Comparison of ENCODE assay signal across 15 cellular contexts in genomic region chr9:125659954-125660353, GRCh38. TPM values are rescaled to one million over a fixed set of nuclear protein-coding genes. Genes with fewer than 3 reads are reported as not detected.
DNase-seq lines count a peak whose midpoint lies in the region; ATAC-seq, FAIRE-seq and TF ChIP-seq lines count a peak whose summit lies in the region.
"Had no signal": no experiment of that assay in that cellular context is flagged by ENCODE, and none has a peak within 500 bp of the region (broad histone marks: within the 10 kb centered on the region; RNA-seq: fewer than 3 reads in every experiment).

No MANE protein-coding gene starts in this region.

- FAIRE-seq in GM12891 (lab: Jason Lieb, UNC) = peak; percentile 66

- H3K4me1 ChIP-seq in ACC112 (ENCODE audit: control insufficient read depth, insufficient read depth, low read length, unreplicated experiment) = peaks cover 43% of the 10 kb centered on the region
- H3K4me1 ChIP-seq: testis had no signal

- H3K36me3 ChIP-seq in ACC112 (ENCODE audit: insufficient read depth, low read length) (peaks cover 3% of the 10 kb centered on the region; the same call in 1 of the 2 replicates), WERI-Rb-1 (peaks cover 5% of the 10 kb centered on the region; the same call in 1 of the 2 replicates)
- H3K36me3 ChIP-seq: ovary had no signal

- no peaks in the 10 kb centered on the region for H3K9me3 ChIP-seq in WERI-Rb-1 (ENCODE audit: severe bottlenecking)
- H3K9me3 ChIP-seq: lower lobe of right lung, ovary, testis had no signal

- peak overlapping the region; percentile 34; the same call in 1 of the 2 replicates for H3K4me3 ChIP-seq in ACC112 (ENCODE audit: low read depth, low read length)
- no peak overlapping the region for H3K4me3 ChIP-seq in WERI-Rb-1 (ENCODE audit: low read depth, low read length)
- H3K4me3 ChIP-seq: lower lobe of right lung, ovary, testis had no signal

- H3K27me3 ChIP-seq in ACC112 (ENCODE audit: insufficient read depth, low read length) (no peaks in the 10 kb centered on the region), WERI-Rb-1 (ENCODE audit: insufficient read depth, low read depth, severe bottlenecking) (no peaks in the 10 kb centered on the region)
- H3K27me3 ChIP-seq: ovary, testis had no signal

- H3K79me2 ChIP-seq in ACC112 (ENCODE audit: control insufficient read depth, insufficient read depth, low read length, unreplicated experiment) = peaks cover 14% of the 10 kb centered on the region

- TF ChIP-seq POLR2A in GM12891 (IDR thresholded peaks at IDR 0.05; ENCODE audit: low read depth, low read length) = no peak

- ATAC-seq in GM21515 (IDR thresholded peaks at IDR 0.05; ENCODE audit: unreplicated experiment) = no peak
- ATAC-seq: lower lobe of right lung, T-helper 17 cell had no signal

- H3K27ac ChIP-seq in ACC112 (ENCODE audit: low read depth, low read length) (peak overlapping the region; percentile 91), WERI-Rb-1 (no peak overlapping the region)
- H3K27ac ChIP-seq: C4-2B, lower lobe of right lung, ovary, testis had no signal

- TF ChIP-seq CTCF in WERI-Rb-1 (IDR thresholded peaks at IDR 0.05; ENCODE audit: low read depth, low read length) = no peak

- H2AFZ ChIP-seq in ACC112 (ENCODE audit: low read length, unreplicated experiment) = no peak overlapping the region

- DNase-seq in GM12891 (ENCODE audit: insufficient read length, low spot score) = no peak
- DNase-seq in RKO (ENCODE audit: low spot score) = peak; percentile 69
- DNase-seq in fibroblast of peridontal ligament (ENCODE audit: extremely low read depth) = peak; percentile 84
- DNase-seq in ureter (ENCODE audit: low spot score) = no peak
- DNase-seq in CD1c-positive myeloid dendritic cell (ENCODE audit: extremely low spot score) = no peak
- DNase-seq in WERI-Rb-1 = no peak
- DNase-seq: central memory CD4-positive, alpha-beta T cell; lower lobe of right lung; NCI-H187; ovary; T-helper 17 cell; testis had no signal

TF ChIP-seq in GM12891, 5 proteins besides CTCF, POLR2A, EP300 and RAD21:
- TF ChIP-seq POU2F2 (IDR thresholded peaks at IDR 0.05; ENCODE audit: low read depth, low read length) (no peak), SPI1 (IDR thresholded peaks at IDR 0.05; ENCODE audit: low read depth, low read length) (no peak), PAX5 (IDR thresholded peaks at IDR 0.05; ENCODE audit: insufficient read depth, low read length, severe bottlenecking) (no peak), TAF1 (IDR thresholded peaks at IDR 0.05; ENCODE audit: low read depth, low read length) (no peak), POLR2AphosphoS5 (IDR thresholded peaks at IDR 0.05; ENCODE audit: low read depth, low read length) (no peak)

RNA-seq across cellular contexts. Expression of gene MAPKAP1, which starts 47.1 kb away (rescaled TPM):
- 65.6 TPM for polyA plus RNA-seq in GM12891 (2012; ENCODE audit: low read depth, missing spikeins)
- total RNA-seq in ureter = 80.0 TPM

Comparison
In these comparisons a context has a peak if more than half of its experiments do, and no peak if none do; other contexts are left out.
1. DNase-seq: peak in RKO (single experiment) and fibroblast of peridontal ligament (single experiment); none in GM12891 (single experiment), ureter (single experiment), CD1c-positive myeloid dendritic cell (single experiment) and WERI-Rb-1 (single experiment).